ENCODE assay signal across 9 cellular contexts in genomic region chr14:91374287-91374880, GRCh38. TPM values are rescaled to one million over a fixed set of nuclear protein-coding genes. Genes with fewer than 3 reads are reported as not detected.
DNase-seq lines count a peak whose midpoint lies in the region; ATAC-seq and TF ChIP-seq lines count a peak whose summit lies in the region.
"Had no signal": no experiment of that assay in that cellular context is flagged by ENCODE, and none has a peak within 500 bp of the region (broad histone marks: within the 10 kb centered on the region; RNA-seq: fewer than 3 reads in every experiment).

No MANE protein-coding gene starts in this region.

- peaks cover 24% of the 10 kb centered on the region for H3K36me3 Mint-ChIP-seq in activated CD4-positive, alpha-beta T cell treated with anti-CD3 and anti-CD28 coated beads, Interleukin-2, amount 10 ng/mL, durations not matched to agents 24 days and 14 days (ENCODE audit: low read depth)
- H3K36me3 Mint-ChIP-seq in activated naive CD8-positive, alpha-beta T cell treated with anti-CD3 and anti-CD28 coated beads, Interleukin-2, amount 50 U/mL, for 24 hours (ENCODE audit: low read depth) = peaks cover 7% of the 10 kb centered on the region
- H3K36me3 Mint-ChIP-seq in osteocyte (ENCODE audit: unreplicated experiment) (no peaks in the 10 kb centered on the region), mesothelial cell of epicardium (no peaks in the 10 kb centered on the region)

- no peak for TF ChIP-seq CTCF in osteocyte (IDR thresholded peaks at IDR 0.05)
- no peak for TF ChIP-seq CTCF in mesothelial cell of epicardium (IDR thresholded peaks at IDR 0.05; ENCODE audit: unreplicated experiment)

- intact Hi-C loops in activated CD4-positive, alpha-beta T cell treated with anti-CD3 and anti-CD28 coated beads, Interleukin-2, amount 10 ng/mL, durations not matched to agents 24 days and 14 days (cut with micrococcal nuclease) = no loop called here

- no peaks in the 10 kb centered on the region for H3K27me3 Mint-ChIP-seq in activated CD4-positive, alpha-beta T cell treated with anti-CD3 and anti-CD28 coated beads, Interleukin-2, amount 10 ng/mL, durations not matched to agents 24 days and 14 days
- H3K27me3 Mint-ChIP-seq in activated naive CD8-positive, alpha-beta T cell treated with anti-CD3 and anti-CD28 coated beads, Interleukin-2, amount 50 U/mL, for 24 hours = no peaks in the 10 kb centered on the region
- peaks cover 8% of the 10 kb centered on the region for H3K27me3 Mint-ChIP-seq in osteocyte (ENCODE audit: unreplicated experiment)
- peaks cover 55% of the 10 kb centered on the region for H3K27me3 Mint-ChIP-seq in mesothelial cell of epicardium (ENCODE audit: low read depth)

- no peak for DNase-seq in activated CD4-positive, alpha-beta T cell treated with anti-CD3 and anti-CD28 coated beads, Interleukin-2, amount 10 ng/mL, durations not matched to agents 24 days and 14 days
- DNase-seq in activated CD4-positive, alpha-beta T cell treated with anti-CD3 and anti-CD28 coated beads, Interleukin-2, amount 50 U/mL, for 48 hours = no peak
- peak; percentile 26 for DNase-seq in M059J (ENCODE audit: low read depth)
- no peak for DNase-seq in activated naive CD8-positive, alpha-beta T cell treated with anti-CD3 and anti-CD28 coated beads, Interleukin-2, amount 50 U/mL, for 24 hours
- DNase-seq in SW 1271 (lab: John Stamatoyannopoulos, UW) = no peak
- DNase-seq in osteocyte (ENCODE audit: extremely low spot score, unreplicated experiment) = no peak
- no peak for DNase-seq in mesothelial cell of epicardium (ENCODE audit: low spot score in 2 of 2, unreplicated experiment in 2 of 2)
- DNase-seq: stimulated activated CD4-positive, alpha-beta T cell treated with anti-CD3 and anti-CD28 coated beads, Interleukin-12 subunit alpha, Interleukin-12 subunit beta, amount 100 ng/mL, for 4 hours had no signal

- peak overlapping the region; percentile 80 for H3K4me3 Mint-ChIP-seq in activated CD4-positive, alpha-beta T cell treated with anti-CD3 and anti-CD28 coated beads, Interleukin-2, amount 10 ng/mL, durations not matched to agents 24 days and 14 days
- H3K4me3 Mint-ChIP-seq in activated naive CD8-positive, alpha-beta T cell treated with anti-CD3 and anti-CD28 coated beads, Interleukin-2, amount 50 U/mL, for 24 hours = peak overlapping the region; percentile 54
- no peak overlapping the region for H3K4me3 Mint-ChIP-seq in osteocyte (ENCODE audit: unreplicated experiment)
- no peak overlapping the region for H3K4me3 Mint-ChIP-seq in mesothelial cell of epicardium

- no peak overlapping the region for H3K4me3 ChIP-seq in skin epidermis

- peak overlapping the region; percentile 90 for H3K27ac Mint-ChIP-seq in activated CD4-positive, alpha-beta T cell treated with anti-CD3 and anti-CD28 coated beads, Interleukin-2, amount 10 ng/mL, durations not matched to agents 24 days and 14 days
- H3K27ac Mint-ChIP-seq in activated naive CD8-positive, alpha-beta T cell treated with anti-CD3 and anti-CD28 coated beads, Interleukin-2, amount 50 U/mL, for 24 hours = peak overlapping the region; percentile 74
- H3K27ac Mint-ChIP-seq in osteocyte (ENCODE audit: unreplicated experiment) (no peak overlapping the region), mesothelial cell of epicardium (no peak overlapping the region)

- ATAC-seq in activated naive CD8-positive, alpha-beta T cell treated with anti-CD3 and anti-CD28 coated beads, Interleukin-2, amount 50 U/mL, for 24 hours = no peak

- peak overlapping the region in 12 of 21 experiments; percentile 5 to 87 (median 62) for H3K27ac ChIP-seq in skin epidermis

- peaks cover 93% of the 10 kb centered on the region for H3K4me1 Mint-ChIP-seq in activated CD4-positive, alpha-beta T cell treated with anti-CD3 and anti-CD28 coated beads, Interleukin-2, amount 10 ng/mL, durations not matched to agents 24 days and 14 days
- peaks cover 100% of the 10 kb centered on the region for H3K4me1 Mint-ChIP-seq in activated naive CD8-positive, alpha-beta T cell treated with anti-CD3 and anti-CD28 coated beads, Interleukin-2, amount 50 U/mL, for 24 hours
- peaks cover 33% of the 10 kb centered on the region for H3K4me1 Mint-ChIP-seq in osteocyte (ENCODE audit: unreplicated experiment)
- H3K4me1 Mint-ChIP-seq in mesothelial cell of epicardium = peaks cover 40% of the 10 kb centered on the region

- H3K9me3 Mint-ChIP-seq in activated CD4-positive, alpha-beta T cell treated with anti-CD3 and anti-CD28 coated beads, Interleukin-2, amount 10 ng/mL, durations not matched to agents 24 days and 14 days = no peaks in the 10 kb centered on the region
- H3K9me3 Mint-ChIP-seq in activated naive CD8-positive, alpha-beta T cell treated with anti-CD3 and anti-CD28 coated beads, Interleukin-2, amount 50 U/mL, for 24 hours = no peaks in the 10 kb centered on the region
- H3K9me3 Mint-ChIP-seq in osteocyte (ENCODE audit: unreplicated experiment) (no peaks in the 10 kb centered on the region), mesothelial cell of epicardium (no peaks in the 10 kb centered on the region)

RNA-seq across cellular contexts. Expression of gene CCDC88C, which starts 43.2 kb away (rescaled TPM):
- 79.7 and 89.9 TPM in 2 replicates for total RNA-seq in activated CD4-positive, alpha-beta T cell treated with anti-CD3 and anti-CD28 coated beads, Interleukin-2, amount 10 ng/mL, durations not matched to agents 24 days and 14 days
- 1.4 and 1.6 TPM in 2 replicates for total RNA-seq in M059J (2014; rRNA removed; shearing (Covaris generic))
- 1.1 and 1.4 TPM in 2 replicates for total RNA-seq in osteocyte
- total RNA-seq in mesothelial cell of epicardium = 23.1 to 24.8 TPM (median 23.7 TPM) in 3 replicates

Comparison
In these comparisons a context has a peak if more than half of its experiments do, and no peak if none do; other contexts are left out.
1. H3K27ac Mint-ChIP-seq: peak in activated CD4-positive, alpha-beta T cell treated with anti-CD3 and anti-CD28 coated beads, Interleukin-2, amount 10 ng/mL, durations not matched to agents 24 days and 14 days (single experiment) and activated naive CD8-positive, alpha-beta T cell treated with anti-CD3 and anti-CD28 coated beads, Interleukin-2, amount 50 U/mL, for 24 hours (single experiment); none in osteocyte (single experiment) and mesothelial cell of epicardium (single experiment).
2. H3K4me3 Mint-ChIP-seq: peak in activated CD4-positive, alpha-beta T cell treated with anti-CD3 and anti-CD28 coated beads, Interleukin-2, amount 10 ng/mL, durations not matched to agents 24 days and 14 days (single experiment) and activated naive CD8-positive, alpha-beta T cell treated with anti-CD3 and anti-CD28 coated beads, Interleukin-2, amount 50 U/mL, for 24 hours (single experiment); none in osteocyte (single experiment) and mesothelial cell of epicardium (single experiment).